ENCODE assay signal across 10 cellular contexts in genomic region chr17:15351925-15352324, GRCh38. TPM values are rescaled to one million over a fixed set of nuclear protein-coding genes. Genes with fewer than 3 reads are reported as not detected.
DNase-seq lines count a peak whose midpoint lies in the region; ATAC-seq, FAIRE-seq and TF ChIP-seq lines count a peak whose summit lies in the region.
"Had no signal": no experiment of that assay in that cellular context is flagged by ENCODE, and none has a peak within 500 bp of the region (broad histone marks: within the 10 kb centered on the region; RNA-seq: fewer than 3 reads in every experiment).

No MANE protein-coding gene starts in this region.

- no peaks in the 10 kb centered on the region for H3K27me3 ChIP-seq in adipocyte (replicated peaks; ENCODE audit: control insufficient read depth, insufficient read depth, low read length)
- H3K27me3 ChIP-seq in heart right ventricle, result no peaks in the 10 kb centered on the region
- no peaks in the 10 kb centered on the region for H3K27me3 ChIP-seq in small intestine (ENCODE audit: control insufficient read depth in 2 of 2, insufficient read depth in 2 of 2, low read length in 2 of 2)

- WGBS in heart right ventricle, 2 donors, result 49 to 64% methylated on average over 3 of the region's 3 CpGs
- 8 to 31% (median 21%) methylated on average over 3 of the region's 3 CpGs for WGBS in small intestine, 3 donors

- H3K36me3 ChIP-seq in adipocyte (ENCODE audit: control insufficient read depth, insufficient read depth, low read length, severe bottlenecking), result no peaks in the 10 kb centered on the region
- H3K36me3 ChIP-seq in heart right ventricle, result no peaks in the 10 kb centered on the region
- no peaks in the 10 kb centered on the region for H3K36me3 ChIP-seq in small intestine (ENCODE audit: control insufficient read depth in 2 of 2, insufficient read depth in 2 of 2, low read length in 2 of 2)

- peak overlapping the region; percentile 50 for H3K4me3 ChIP-seq in adipocyte (ENCODE audit: low read length)
- H3K4me3 ChIP-seq in heart right ventricle, result no peak overlapping the region
- no peak overlapping the region for H3K4me3 ChIP-seq in small intestine (ENCODE audit: low read depth in 1 of 2, low read length in 2 of 2)

- FAIRE-seq in small intestine (lab: Jason Lieb, UNC), result no peak

- DNase-seq in GM04503 (ENCODE audit: low read depth) (peak; percentile 78), adipocyte (ENCODE audit: low read depth) (peak; percentile 92), heart right ventricle (no peak), small intestine (peak; percentile 93), HEK293T (ENCODE audit: extremely low spot score) (no peak), G401 (ENCODE audit: low spot score) (no peak)
- DNase-seq: Calu3, natural killer cell had no signal

- H3K27ac ChIP-seq in heart right ventricle (peak overlapping the region in 2 of 10 donors; percentile 13 to 31), small intestine (ENCODE audit: low read depth in 1 of 2, low read length in 1 of 2) (peak overlapping the region; percentile 48 to 86)

- in situ Hi-C loops in G401 (cut with HindIII; ENCODE audit: low sequenced_read_pairs), result no loop called here

- no peaks in the 10 kb centered on the region for H3K9me3 ChIP-seq in adipocyte (ENCODE audit: control insufficient read depth, low read length)
- H3K9me3 ChIP-seq in heart right ventricle, result no peaks in the 10 kb centered on the region
- H3K9me3 ChIP-seq in small intestine (ENCODE audit: control insufficient read depth, low read depth), result no peaks in the 10 kb centered on the region

- TF ChIP-seq CTCF in heart right ventricle (IDR thresholded peaks at IDR 0.05), result no peak

- POLR2A ChIA-PET in HEK293T (lab: Yijun Ruan, JAX), result no interaction called here

- peak overlapping the region; percentile 74 for H3K9ac ChIP-seq in adipocyte (ENCODE audit: low read length)

- CTCF ChIA-PET in HEK293T (lab: Yijun Ruan, JAX), result no interaction called here

- H3K4me1 ChIP-seq in adipocyte (ENCODE audit: control insufficient read depth, insufficient read depth, low read length) (peaks cover 50% of the 10 kb centered on the region), heart right ventricle (peaks cover 0 to 10% (median 4%) of the 10 kb centered on the region in 9 donors), small intestine (ENCODE audit: control insufficient read depth in 2 of 2, insufficient read depth in 1 of 2, low read depth in 1 of 2, low read length in 1 of 2) (peaks cover 9 to 15% of the 10 kb centered on the region in 2 donors)

- ATAC-seq in heart right ventricle, result peak in 7 of 8 donors; percentile 49 to 92 (median 72)
- ATAC-seq in HG03196 (IDR thresholded peaks at IDR 0.05; ENCODE audit: unreplicated experiment), result no peak
- ATAC-seq in HG03378 (IDR thresholded peaks at IDR 0.05; ENCODE audit: unreplicated experiment), result no peak
- ATAC-seq: natural killer cell had no signal

- intact Hi-C loops in heart right ventricle (cut with DNase I), result no loop called here

TF ChIP-seq in HEK293T, 16 proteins besides CTCF, POLR2A, EP300 and RAD21:
- TF ChIP-seq, protein P1, sequence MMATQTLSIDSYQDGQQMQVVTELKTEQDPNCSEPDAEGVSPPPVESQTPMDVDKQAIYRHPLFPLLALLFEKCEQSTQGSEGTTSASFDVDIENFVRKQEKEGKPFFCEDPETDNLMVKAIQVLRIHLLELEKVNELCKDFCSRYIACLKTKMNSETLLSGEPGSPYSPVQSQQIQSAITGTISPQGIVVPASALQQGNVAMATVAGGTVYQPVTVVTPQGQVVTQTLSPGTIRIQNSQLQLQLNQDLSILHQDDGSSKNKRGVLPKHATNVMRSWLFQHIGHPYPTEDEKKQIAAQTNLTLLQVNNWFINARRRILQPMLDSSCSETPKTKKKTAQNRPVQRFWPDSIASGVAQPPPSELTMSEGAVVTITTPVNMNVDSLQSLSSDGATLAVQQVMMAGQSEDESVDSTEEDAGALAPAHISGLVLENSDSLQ (IDR thresholded peaks at IDR 0.05), result no peak
- TF ChIP-seq L3MBTL2 (conservative IDR thresholded peaks at IDR 0.05) (no peak), ARNT (IDR thresholded peaks at IDR 0.05) (no peak), ELF4 (IDR thresholded peaks at IDR 0.05) (no peak), FOXK2 (IDR thresholded peaks at IDR 0.05) (no peak), CTBP1 (IDR thresholded peaks at IDR 0.05; ENCODE audit: borderline replicate concordance) (no peak), FOXA1 (IDR thresholded peaks at IDR 0.05) (no peak), ZNF384 (IDR thresholded peaks at IDR 0.05) (no peak), SP1 (IDR thresholded peaks at IDR 0.05) (no peak), FOXM1 (IDR thresholded peaks at IDR 0.05; ENCODE audit: borderline replicate concordance) (no peak), BHLHE40 (IDR thresholded peaks at IDR 0.05; ENCODE audit: borderline replicate concordance) (no peak), LEF1 (IDR thresholded peaks at IDR 0.05; ENCODE audit: borderline replicate concordance) (no peak), HDGF (IDR thresholded peaks at IDR 0.05; ENCODE audit: borderline replicate concordance) (no peak), TARDBP (IDR thresholded peaks at IDR 0.05) (no peak), NFRKB (IDR thresholded peaks at IDR 0.05) (no peak), SUZ12 (IDR thresholded peaks at IDR 0.05) (no peak)

RNA-seq across cellular contexts. Expression of gene TEKT3, which starts 10.5 kb away (rescaled TPM):
- total RNA-seq in heart right ventricle, result 1 to 10 TPM in 1 of 10 donors, under 1 TPM in 6, not detected in 3; 0.26 to 1.1 (median 0.68) TPM
- under 1 TPM; 0.14 to 0.88 TPM for polyA plus RNA-seq in heart right ventricle
- under 1 TPM in 1 of 3 donors, not detected in 2; 0.24 TPM for polyA plus RNA-seq in small intestine
- not detected in 2 replicates for total RNA-seq in G401 (2014; rRNA removed; shearing (Covaris generic))
- total RNA-seq: Calu3 had no signal

Comparison
In these comparisons a context has a peak if more than half of its experiments do, and no peak if none do; other contexts are left out.
1. DNase-seq: peak in GM04503 (single experiment), adipocyte (single experiment) and small intestine (single experiment); none in heart right ventricle (0 of 2), HEK293T (single experiment) and G401 (single experiment).
2. ATAC-seq: peak in heart right ventricle (7 of 8); none in HG03196 (single experiment) and HG03378 (single experiment).